10 cellular contexts compared by ENCODE assay signal in the genomic region with DNA sequence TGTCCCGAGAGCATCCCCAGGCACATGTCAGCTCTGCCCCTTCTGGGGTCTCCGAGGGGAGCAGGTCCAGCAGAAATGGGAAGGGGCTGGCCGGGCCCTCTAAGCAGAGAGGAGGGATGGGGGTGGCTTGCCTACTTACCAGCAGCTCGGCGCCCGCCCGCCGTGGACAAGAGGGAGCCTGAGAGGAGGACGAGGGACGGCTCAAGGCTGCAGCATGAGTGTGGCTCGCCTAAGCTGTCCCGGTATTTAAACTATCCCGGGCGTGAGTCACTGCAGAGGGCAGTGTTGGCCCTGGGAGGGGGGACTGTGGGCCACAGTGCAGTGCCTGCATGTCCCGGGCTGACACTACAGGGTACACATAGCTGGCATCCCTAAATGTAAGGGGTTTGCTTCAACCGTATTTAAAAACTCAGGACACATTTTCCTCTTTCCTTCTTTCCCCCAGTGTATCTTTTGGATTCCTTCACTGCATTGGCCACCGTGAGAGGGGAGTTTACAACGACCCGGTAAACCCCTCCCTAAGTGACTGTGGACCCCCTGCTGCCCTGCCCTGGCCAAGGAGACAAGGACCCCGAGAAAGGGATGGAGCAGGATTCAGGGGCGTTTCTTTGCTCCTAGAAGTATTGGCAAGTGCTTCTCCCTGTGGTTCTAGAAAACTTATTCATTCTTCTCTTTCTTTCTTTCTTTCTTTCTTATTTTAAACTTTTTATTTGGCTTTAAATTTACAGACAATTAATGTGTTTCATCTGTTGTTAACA. TPM values are rescaled to one million over a fixed set of nuclear protein-coding genes. Genes with fewer than 3 reads are reported as not detected.
DNase-seq lines count a peak whose midpoint lies in the region; ATAC-seq and TF ChIP-seq lines count a peak whose summit lies in the region.
"Had no signal": no experiment of that assay in that cellular context is flagged by ENCODE, and none has a peak within 500 bp of the region (broad histone marks: within the 10 kb centered on the region; RNA-seq: fewer than 3 reads in every experiment).

A gene (minus strand): TSS at position 222 of the 758 bp plus-strand sequence. CDS start 8,700 bp downstream, outside the sequence.

- no peak within 1 kb of the TSS for H3K4me3 Mint-ChIP-seq in stimulated activated memory B cell treated with anti-CD40 and anti-IgM and Interleukin-4, amounts not matched to agents 10 μg/mL and 1 μg/mL and 100 μg/mL, for 72 hours

- no peaks in the 10 kb centered on the region for H3K27me3 ChIP-seq in WERI-Rb-1 (ENCODE audit: insufficient read depth, low read depth, severe bottlenecking)
- H3K27me3 ChIP-seq in right atrium auricular region, result no peaks in the 10 kb centered on the region
- H3K27me3 ChIP-seq in prostate gland (replicated peaks; ENCODE audit: insufficient read depth), result peaks cover 8% of the 10 kb centered on the region

- no peak for TF ChIP-seq CTCF in HEK293 (tag by site-specific recombination; IDR thresholded peaks at IDR 0.05)
- peak; percentile 28; the same call in 1 of the 2 replicates for TF ChIP-seq CTCF in WERI-Rb-1 (IDR thresholded peaks at IDR 0.05; ENCODE audit: low read depth, low read length)
- TF ChIP-seq CTCF in right atrium auricular region (IDR thresholded peaks at IDR 0.05), result no peak
- no peak for TF ChIP-seq CTCF in prostate gland (IDR thresholded peaks at IDR 0.05)

- no peaks in the 10 kb centered on the region for H3K36me3 Mint-ChIP-seq in stimulated activated memory B cell treated with anti-CD40 and anti-IgM and Interleukin-4, amounts not matched to agents 10 μg/mL and 1 μg/mL and 100 μg/mL, for 72 hours

- no peak for TF ChIP-seq POLR2A in prostate gland (IDR thresholded peaks at IDR 0.05)

- no peaks in the 10 kb centered on the region for H3K4me1 Mint-ChIP-seq in stimulated activated memory B cell treated with anti-CD40 and anti-IgM and Interleukin-4, amounts not matched to agents 10 μg/mL and 1 μg/mL and 100 μg/mL, for 72 hours

- DNase-seq in WERI-Rb-1 (peak; percentile 56), right atrium auricular region (ENCODE audit: low spot score) (peak; percentile 61), prostate gland (ENCODE audit: low spot score) (no peak), NOMO-1 treated with DMSO at 0.1 percent for 48 hours (lab: John Stamatoyannopoulos, UW; ENCODE audit: unreplicated experiment) (no peak)
- DNase-seq: NCI-H524 treated with DMSO at 0.1 percent for 48 hours, tibial artery had no signal

- no peak within 1 kb of the TSS for H3K4me3 ChIP-seq in HEK293 (ENCODE audit: low read depth, low read length)
- no peak within 1 kb of the TSS for H3K4me3 ChIP-seq in WERI-Rb-1 (ENCODE audit: low read depth, low read length)
- no peak within 1 kb of the TSS for H3K4me3 ChIP-seq in right atrium auricular region
- H3K4me3 ChIP-seq in prostate gland, result no peak within 1 kb of the TSS
- H3K4me3 ChIP-seq: tibial artery had no signal

- H3K4me1 ChIP-seq in HEK293 (ENCODE audit: control insufficient read depth, insufficient read depth, low read length) (no peaks in the 10 kb centered on the region), right atrium auricular region (peaks cover 0 to 24% of the 10 kb centered on the region in 2 donors), prostate gland (replicated peaks) (no peaks in the 10 kb centered on the region)

- H3K27ac ChIP-seq in HEK293 (ENCODE audit: extremely low read depth, low read depth, low read length) (no peak within 1 kb of the TSS), WERI-Rb-1 (no peak within 1 kb of the TSS), right atrium auricular region (no peak within 1 kb of the TSS), prostate gland (no peak within 1 kb of the TSS)
- H3K27ac ChIP-seq: tibial artery had no signal

- CTCF ChIA-PET in HEK293 (lab: Yijun Ruan, JAX), result no interaction called here

- peaks cover 89% of the 10 kb centered on the region for H3K27me3 Mint-ChIP-seq in stimulated activated memory B cell treated with anti-CD40 and anti-IgM and Interleukin-4, amounts not matched to agents 10 μg/mL and 1 μg/mL and 100 μg/mL, for 72 hours

- no peak within 1 kb of the TSS for H3K27ac Mint-ChIP-seq in stimulated activated memory B cell treated with anti-CD40 and anti-IgM and Interleukin-4, amounts not matched to agents 10 μg/mL and 1 μg/mL and 100 μg/mL, for 72 hours

- POLR2A ChIA-PET in HEK293 (lab: Yijun Ruan, JAX), result no interaction called here

- H3K36me3 ChIP-seq in HEK293 (ENCODE audit: control insufficient read depth in 2 of 2, insufficient read depth in 1 of 2, low read length in 2 of 2) (no peaks in the 10 kb centered on the region), WERI-Rb-1 (no peaks in the 10 kb centered on the region), right atrium auricular region (no peaks in the 10 kb centered on the region), prostate gland (no peaks in the 10 kb centered on the region)
- H3K36me3 ChIP-seq: tibial artery had no signal

- ATAC-seq in stimulated activated memory B cell treated with anti-CD40 and anti-IgM and Interleukin-4, amounts not matched to agents 10 μg/mL and 1 μg/mL and 100 μg/mL, for 72 hours, result peak; percentile 45
- ATAC-seq in HG02588 (IDR thresholded peaks at IDR 0.05; ENCODE audit: unreplicated experiment) (no peak), HG02970 (IDR thresholded peaks at IDR 0.05; ENCODE audit: low FRiP score, unreplicated experiment) (no peak)

- intact Hi-C loops in prostate gland (cut with DNase I), result no loop called here

- WGBS in prostate gland, result 15% methylated on average over 21 of the region's 21 CpGs

- H3K9me3 ChIP-seq in HEK293 (ENCODE audit: control insufficient read depth, insufficient read depth, low read depth, low read length) (no peaks in the 10 kb centered on the region), WERI-Rb-1 (ENCODE audit: severe bottlenecking) (no peaks in the 10 kb centered on the region), right atrium auricular region (no peaks in the 10 kb centered on the region), prostate gland (no peaks in the 10 kb centered on the region)
- H3K9me3 ChIP-seq: tibial artery had no signal

- no peaks in the 10 kb centered on the region for H3K9me3 Mint-ChIP-seq in stimulated activated memory B cell treated with anti-CD40 and anti-IgM and Interleukin-4, amounts not matched to agents 10 μg/mL and 1 μg/mL and 100 μg/mL, for 72 hours

TF ChIP-seq in HEK293, 187 proteins besides CTCF, POLR2A, EP300 and RAD21 (continues in another document):
- TF ChIP-seq ZNF549 (tag by site-specific recombination; IDR thresholded peaks at IDR 0.05), result no peak
- no peak for TF ChIP-seq ZNF621 (tag by site-specific recombination; IDR thresholded peaks at IDR 0.05)
- TF ChIP-seq ZNF248 (tag by site-specific recombination; IDR thresholded peaks at IDR 0.05), result no peak
- no peak for TF ChIP-seq ZNF521 (tag by site-specific recombination; IDR thresholded peaks at IDR 0.05)
- TF ChIP-seq ZNF426 (tag by site-specific recombination; IDR thresholded peaks at IDR 0.05), result no peak
- TF ChIP-seq ZNF600 (tag by site-specific recombination; IDR thresholded peaks at IDR 0.05), result peak; percentile 48
- TF ChIP-seq ZNF24 (tag by site-specific recombination; IDR thresholded peaks at IDR 0.05), result no peak
- TF ChIP-seq, protein P1, sequence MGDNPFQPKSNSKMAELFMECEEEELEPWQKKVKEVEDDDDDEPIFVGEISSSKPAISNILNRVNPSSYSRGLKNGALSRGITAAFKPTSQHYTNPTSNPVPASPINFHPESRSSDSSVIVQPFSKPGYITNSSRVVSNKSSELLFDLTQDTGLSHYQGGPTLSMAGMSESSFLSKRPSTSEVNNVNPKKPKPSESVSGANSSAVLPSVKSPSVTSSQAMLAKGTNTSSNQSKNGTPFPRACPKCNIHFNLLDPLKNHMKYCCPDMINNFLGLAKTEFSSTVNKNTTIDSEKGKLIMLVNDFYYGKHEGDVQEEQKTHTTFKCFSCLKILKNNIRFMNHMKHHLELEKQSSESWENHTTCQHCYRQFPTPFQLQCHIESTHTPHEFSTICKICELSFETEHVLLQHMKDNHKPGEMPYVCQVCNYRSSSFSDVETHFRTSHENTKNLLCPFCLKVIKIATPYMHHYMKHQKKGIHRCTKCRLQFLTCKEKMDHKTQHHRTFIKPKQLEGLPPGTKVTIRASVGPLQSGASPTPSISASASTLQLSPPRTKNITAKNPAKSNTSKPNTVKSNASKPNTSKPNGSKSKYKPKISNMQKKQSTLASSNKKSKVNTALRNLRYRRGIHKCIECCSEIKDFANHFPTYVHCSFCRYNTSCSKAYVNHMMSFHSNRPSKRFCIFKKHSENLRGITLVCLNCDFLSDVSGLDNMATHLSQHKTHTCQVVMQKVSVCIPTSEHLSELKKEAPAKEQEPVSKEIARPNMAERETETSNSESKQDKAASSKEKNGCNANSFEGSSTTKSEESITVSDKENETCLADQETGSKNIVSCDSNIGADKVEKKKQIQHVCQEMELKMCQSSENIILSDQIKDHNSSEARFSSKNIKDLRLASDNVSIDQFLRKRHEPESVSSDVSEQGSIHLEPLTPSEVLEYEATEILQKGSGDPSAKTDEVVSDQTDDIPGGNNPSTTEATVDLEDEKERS (tag by site-specific recombination; IDR thresholded peaks at IDR 0.05), result no peak
- 0 out of 2 replicates have a peak, but pooled peaks have one; percentile 33 for TF ChIP-seq IKZF3 (tag by site-specific recombination; IDR thresholded peaks at IDR 0.05)
- no peak for TF ChIP-seq ZNF785 (tag by site-specific recombination; IDR thresholded peaks at IDR 0.05)
- no peak for TF ChIP-seq ZNF555 (tag by site-specific recombination; conservative IDR thresholded peaks at IDR 0.05)
- TF ChIP-seq, protein P2, sequence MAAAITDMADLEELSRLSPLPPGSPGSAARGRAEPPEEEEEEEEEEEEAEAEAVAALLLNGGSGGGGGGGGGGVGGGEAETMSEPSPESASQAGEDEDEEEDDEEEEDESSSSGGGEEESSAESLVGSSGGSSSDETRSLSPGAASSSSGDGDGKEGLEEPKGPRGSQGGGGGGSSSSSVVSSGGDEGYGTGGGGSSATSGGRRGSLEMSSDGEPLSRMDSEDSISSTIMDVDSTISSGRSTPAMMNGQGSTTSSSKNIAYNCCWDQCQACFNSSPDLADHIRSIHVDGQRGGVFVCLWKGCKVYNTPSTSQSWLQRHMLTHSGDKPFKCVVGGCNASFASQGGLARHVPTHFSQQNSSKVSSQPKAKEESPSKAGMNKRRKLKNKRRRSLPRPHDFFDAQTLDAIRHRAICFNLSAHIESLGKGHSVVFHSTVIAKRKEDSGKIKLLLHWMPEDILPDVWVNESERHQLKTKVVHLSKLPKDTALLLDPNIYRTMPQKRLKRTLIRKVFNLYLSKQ (tag by site-specific recombination; IDR thresholded peaks at IDR 0.05; ENCODE audit: borderline replicate concordance), result no peak
- no peak for TF ChIP-seq ZBTB21 (tag by site-specific recombination; IDR thresholded peaks at IDR 0.05)

RNA-seq across cellular contexts. Expression of the gene that starts here (rescaled TPM):
- under 1 TPM; 0.07 to 0.08 TPM for total RNA-seq in right atrium auricular region
- total RNA-seq in prostate gland, result 1 to 10 TPM in 1 of 2 donors, not detected in 1; 1.1 TPM

Comparison
In these comparisons a context has a peak if more than half of its experiments do, and no peak if none do; other contexts are left out.
1. Peak in DNase-seq in right atrium auricular region; RNA of the gene not detected or under 1 TPM.